8 cellular contexts compared by ENCODE assay signal in genomic region chr7:141585592-141586510, GRCh38. TPM values are rescaled to one million over a fixed set of nuclear protein-coding genes. Genes with fewer than 3 reads are reported as not detected.
DNase-seq lines count a peak whose midpoint lies in the region; ATAC-seq lines count a peak whose summit lies in the region.

No MANE protein-coding gene starts in this region.

- DNase-seq in AG08395 (ENCODE audit: low spot score) (peak; percentile 86), sciatic nerve (ENCODE audit: low spot score) (no peak), GF-D8 (lab: John Stamatoyannopoulos, UW) (no peak), cerebellum (ENCODE audit: low spot score) (no peak), superior temporal gyrus (ENCODE audit: extremely low spot score) (no peak)
- DNase-seq in activated naive CD8-positive, alpha-beta T cell treated with anti-CD3 and anti-CD28 coated beads, Interleukin-2, amount 50 U/mL, for 24 hours = peak; percentile 73

- H3K9me3 Mint-ChIP-seq in activated naive CD8-positive, alpha-beta T cell treated with anti-CD3 and anti-CD28 coated beads, Interleukin-2, amount 50 U/mL, for 24 hours = peaks cover 22% of the 10 kb centered on the region

- H3K27me3 Mint-ChIP-seq in activated naive CD8-positive, alpha-beta T cell treated with anti-CD3 and anti-CD28 coated beads, Interleukin-2, amount 50 U/mL, for 24 hours = peaks cover 1% of the 10 kb centered on the region

- peak; percentile 88 for ATAC-seq in GM19328 (IDR thresholded peaks at IDR 0.05; ENCODE audit: unreplicated experiment)
- ATAC-seq in HG03439 (IDR thresholded peaks at IDR 0.05; ENCODE audit: unreplicated experiment) = peak; percentile 66
- ATAC-seq in activated naive CD8-positive, alpha-beta T cell treated with anti-CD3 and anti-CD28 coated beads, Interleukin-2, amount 50 U/mL, for 24 hours = peak; percentile 88
- peak; percentile 58 for ATAC-seq in sciatic nerve

- H3K4me3 Mint-ChIP-seq in activated naive CD8-positive, alpha-beta T cell treated with anti-CD3 and anti-CD28 coated beads, Interleukin-2, amount 50 U/mL, for 24 hours = peak overlapping the region; percentile 70

- H3K4me1 Mint-ChIP-seq in activated naive CD8-positive, alpha-beta T cell treated with anti-CD3 and anti-CD28 coated beads, Interleukin-2, amount 50 U/mL, for 24 hours = peaks cover 73% of the 10 kb centered on the region

- intact Hi-C loops in sciatic nerve (cut with DNase I) = no loop called here

- H3K36me3 Mint-ChIP-seq in activated naive CD8-positive, alpha-beta T cell treated with anti-CD3 and anti-CD28 coated beads, Interleukin-2, amount 50 U/mL, for 24 hours (ENCODE audit: low read depth) = peaks cover 77% of the 10 kb centered on the region

- peak overlapping the region; percentile 98 for H3K27ac Mint-ChIP-seq in activated naive CD8-positive, alpha-beta T cell treated with anti-CD3 and anti-CD28 coated beads, Interleukin-2, amount 50 U/mL, for 24 hours

RNA-seq across cellular contexts. Expression of gene AGK, which starts 34.6 kb away (rescaled TPM):
- total RNA-seq in sciatic nerve = 24.8 TPM
- total RNA-seq in cerebellum = 51.6 TPM

Comparison
In these comparisons a context has a peak if more than half of its experiments do, and no peak if none do; other contexts are left out.
1. DNase-seq: peak in AG08395 (single experiment) and activated naive CD8-positive, alpha-beta T cell treated with anti-CD3 and anti-CD28 coated beads, Interleukin-2, amount 50 U/mL, for 24 hours (single experiment); none in sciatic nerve (single experiment), GF-D8 (single experiment), cerebellum (single experiment) and superior temporal gyrus (single experiment).
2. Peak in every context shown above with its lines, with median percentiles within 50 percentile points of each other: ATAC-seq.